In the genomic region with DNA sequence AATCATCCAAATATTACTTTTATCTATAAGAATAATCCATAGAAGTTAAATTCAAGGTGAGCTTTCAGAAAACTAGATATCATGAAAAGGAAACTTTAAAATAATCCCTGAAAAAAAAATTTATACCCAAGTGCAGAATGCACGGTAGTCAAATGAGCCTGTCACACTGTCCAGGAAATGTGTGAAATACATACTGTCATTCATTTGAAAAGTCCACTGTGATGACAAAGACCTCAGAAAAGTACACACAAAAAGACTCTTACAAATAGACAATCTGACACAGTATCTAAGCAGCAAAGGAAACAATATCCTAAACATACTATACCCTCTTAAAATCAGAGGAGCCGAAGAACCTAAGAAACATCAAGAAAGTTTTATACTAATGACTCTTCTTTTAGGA, we compare ENCODE assay signal across 27 cellular contexts.
"Had no signal": no experiment of that assay in that cellular context is flagged by ENCODE, and none has a peak within 500 bp of the region (broad histone marks: within the 10 kb centered on the region; RNA-seq: fewer than 3 reads in every experiment).

No MANE protein-coding gene starts in this region.

- H3K27me3 Mint-ChIP-seq: activated naive CD8-positive, alpha-beta T cell had no signal

- H3K4me1 ChIP-seq: breast epithelium, Peyer's patch, SJCRH30 had no signal

- H3K9me3 ChIP-seq: adrenal gland, breast epithelium, Peyer's patch, SJCRH30, SK-N-SH had no signal

- H3K36me3 ChIP-seq: adrenal gland, breast epithelium, SJCRH30 had no signal

- H3K27ac ChIP-seq: adrenal gland, breast epithelium, Peyer's patch, RWPE1, SJCRH30, VCaP had no signal

- DNase-seq: activated CD4-positive, alpha-beta T cell treated with anti-CD3 and anti-CD28 coated beads for 4 hours; activated CD4-positive, alpha-beta T cell treated with anti-CD3 and anti-CD28 coated beads, Interleukin-2, amount 50 U/mL, for 4 hours; activated CD8-positive, alpha-beta memory T cell treated with anti-CD3 and anti-CD28 coated beads for 24 hours; activated effector memory CD4-positive, alpha-beta T cell treated with Interleukin-2 at 50 U/mL for 16 hours; activated naive CD4-positive, alpha-beta T cell; anterior cingulate cortex; caudate nucleus; Karpas-422; MM.1S; NCI-H1105; NCI-H1436; NCI-H187; NCI-H2081 treated with DMSO at 0.1 percent for 48 hours; NCI-H446; NCI-H524; Peyer's patch; Right ventricle myocardium superior; SJCRH30; SK-N-SH; T-helper 1 cell had no signal

- H3K4me3 Mint-ChIP-seq: activated naive CD8-positive, alpha-beta T cell; activated T-helper 1 cell treated with anti-CD3 and anti-CD28 coated beads, Interleukin-12 subunit alpha, Interleukin-12 subunit beta, Interleukin-2, Interleukin-4 antibody, amounts not matched to agents 30 ng/mL and 10 ng/mL and 1 ng/mL, durations not matched to agents 14 hours and 24 hours and 36 hours had no signal

- H3K9me3 Mint-ChIP-seq: activated T-helper 1 cell treated with anti-CD3 and anti-CD28 coated beads, Interleukin-12 subunit alpha, Interleukin-12 subunit beta, Interleukin-2, Interleukin-4 antibody, amounts not matched to agents 30 ng/mL and 10 ng/mL and 1 ng/mL, durations not matched to agents 14 hours and 24 hours and 36 hours had no signal

- ATAC-seq: K562 had no signal

- H3K4me3 ChIP-seq: adrenal gland, breast epithelium, K562, Peyer's patch, SJCRH30 had no signal

- H3K27ac Mint-ChIP-seq: activated T-helper 1 cell treated with anti-CD3 and anti-CD28 coated beads, Interleukin-12 subunit alpha, Interleukin-12 subunit beta, Interleukin-2, Interleukin-4 antibody, amounts not matched to agents 30 ng/mL and 10 ng/mL and 1 ng/mL, durations not matched to agents 14 hours and 24 hours and 36 hours had no signal

- H3K27me3 ChIP-seq: adrenal gland, breast epithelium, Peyer's patch, SJCRH30 had no signal
